ENCODE assay signal across 32 cellular contexts in the genomic region with DNA sequence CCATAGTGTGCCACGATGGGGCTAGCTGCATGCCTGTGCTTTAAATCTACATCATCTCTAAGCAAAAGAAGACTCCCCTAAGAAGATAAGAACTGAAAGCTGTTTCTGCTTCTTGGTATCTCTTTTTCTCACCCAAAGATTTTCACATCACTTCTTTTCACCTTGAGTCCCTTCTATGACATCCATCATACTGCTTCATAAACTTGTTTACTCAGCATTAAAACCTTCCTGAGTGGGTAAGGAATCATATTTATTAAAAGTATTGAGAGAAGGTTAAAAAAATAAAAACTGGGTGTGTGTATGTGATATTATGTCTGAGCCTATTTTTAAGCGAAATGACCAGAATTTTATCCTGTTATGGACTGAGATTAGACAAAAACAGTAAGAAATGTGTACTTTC.
"Had no signal": no experiment of that assay in that cellular context is flagged by ENCODE, and none has a peak within 500 bp of the region (broad histone marks: within the 10 kb centered on the region; RNA-seq: fewer than 3 reads in every experiment).

No MANE protein-coding gene starts in this region.

- H3K27me3 ChIP-seq: adrenal gland, ascending aorta, breast epithelium, cardiac muscle cell, esophagus muscularis mucosa, foreskin keratinocyte, gastrocnemius medialis had no signal

- H3K27ac ChIP-seq: adrenal gland, breast epithelium, cardiac muscle cell, esophagus muscularis mucosa, foreskin keratinocyte, gastrocnemius medialis had no signal

- DNase-seq: activated CD4-positive, alpha-beta memory T cell treated with anti-CD3 and anti-CD28 coated beads for 36 hours; activated CD4-positive, alpha-beta T cell treated with anti-CD3 and anti-CD28 coated beads for 36 hours; activated CD4-positive, alpha-beta T cell treated with anti-CD3 and anti-CD28 coated beads, Interleukin-2, amount 10 ng/mL, durations not matched to agents 24 days and 14 days; activated CD4-positive, CD25-positive, alpha-beta regulatory T cell; activated CD4-positive, CD25-positive, alpha-beta regulatory T cell treated with anti-CD3 and anti-CD28 coated beads, Interleukin-2, amount 50 U/mL, for 72 hours; activated CD8-positive, alpha-beta memory T cell treated with anti-CD3 and anti-CD28 coated beads, Interleukin-2, amount 10 ng/mL, durations not matched to agents 7 days and 5 days; activated CD8-positive, alpha-beta memory T cell treated with anti-CD3 and anti-CD28 coated beads, Interleukin-2, amount 50 U/mL, for 4 hours; activated CD8-positive, alpha-beta T cell treated with anti-CD3 and anti-CD28 coated beads, Interleukin-2, amount 10 ng/mL, durations not matched to agents 7 days and 5 days; activated effector memory CD4-positive, alpha-beta T cell treated with anti-CD3 and anti-CD28 coated beads, Interleukin-2, amount 50 U/mL, for 16 hours; activated naive CD4-positive, alpha-beta T cell treated with anti-CD3 and anti-CD28 coated beads for 36 hours; activated naive CD8-positive, alpha-beta T cell treated with anti-CD3 and anti-CD28 coated beads for 36 hours; activated naive CD8-positive, alpha-beta T cell treated with anti-CD3 and anti-CD28 coated beads, Interleukin-2, amount 50 U/mL, for 24 hours; activated T-cell treated with anti-CD3 and anti-CD28 coated beads, Interleukin-2, amount 50 U/mL, for 1 hour; activated T-cell treated with anti-CD3 and anti-CD28 coated beads, Interleukin-2, amount 50 U/mL, for 48 hours; adrenal gland; amygdala; cortex of kidney; dermis blood vessel endothelial cell; effector CD4-positive, alpha-beta T cell; effector memory CD8-positive, alpha-beta T cell; erythroblast; foreskin keratinocyte; gastrocnemius medialis; glutamatergic neuron; T-helper 1 cell; T-helper 17 cell; T1000 had no signal

- H3K4me3 ChIP-seq: adrenal gland, ascending aorta, breast epithelium, cardiac muscle cell, esophagus muscularis mucosa, gastrocnemius medialis had no signal

- FAIRE-seq: colon had no signal

- ATAC-seq: activated CD4-positive, alpha-beta T cell treated with anti-CD3 and anti-CD28 coated beads for 36 hours; activated CD8-positive, alpha-beta memory T cell treated with anti-CD3 and anti-CD28 coated beads, Interleukin-2, amount 10 ng/mL, durations not matched to agents 7 days and 5 days; activated CD8-positive, alpha-beta T cell treated with anti-CD3 and anti-CD28 coated beads, Interleukin-2, amount 10 ng/mL, durations not matched to agents 7 days and 5 days; activated naive CD8-positive, alpha-beta T cell treated with anti-CD3 and anti-CD28 coated beads, Interleukin-2, amount 50 U/mL, for 24 hours; effector memory CD8-positive, alpha-beta T cell; foreskin keratinocyte; gastrocnemius medialis; T-helper 17 cell had no signal

- H3K4me1 ChIP-seq: adrenal gland, breast epithelium, foreskin keratinocyte, gastrocnemius medialis had no signal

- H3K9me3 ChIP-seq: adrenal gland, ascending aorta, breast epithelium, esophagus muscularis mucosa, gastrocnemius medialis had no signal

- H3K36me3 ChIP-seq: adrenal gland, ascending aorta, breast epithelium, cardiac muscle cell, esophagus muscularis mucosa, gastrocnemius medialis had no signal
